In the genomic region with DNA sequence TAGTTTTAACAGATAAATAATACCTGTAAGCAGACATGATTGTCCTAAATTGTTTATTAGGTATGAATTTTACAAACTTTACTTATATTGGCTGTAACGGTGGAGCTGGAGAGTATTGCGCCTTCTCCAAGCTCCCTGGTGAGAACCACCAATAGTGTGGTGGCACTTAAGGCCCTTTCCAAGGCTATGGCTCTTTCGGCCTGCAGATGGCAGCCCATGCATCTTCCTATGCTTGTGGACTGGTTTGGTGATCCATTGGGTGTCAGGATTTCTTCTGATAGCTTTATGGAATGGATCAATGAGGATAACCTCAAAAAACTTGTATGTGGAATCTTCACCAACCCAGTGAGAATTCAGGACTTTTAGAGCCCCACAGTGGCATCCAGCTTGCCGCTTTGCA, we compare ENCODE assay signal across 9 cellular contexts. TPM values are rescaled to one million over a fixed set of nuclear protein-coding genes. Genes with fewer than 3 reads are reported as not detected.
DNase-seq lines count a peak whose midpoint lies in the region; ATAC-seq and TF ChIP-seq lines count a peak whose summit lies in the region.
"Had no signal": no experiment of that assay in that cellular context is flagged by ENCODE, and none has a peak within 500 bp of the region (broad histone marks: within the 10 kb centered on the region; RNA-seq: fewer than 3 reads in every experiment).

No MANE protein-coding gene starts in this region.

- no peak overlapping the region for H2BK5ac ChIP-seq in neuronal stem cell (ENCODE audit: low read length)

- H3K9ac ChIP-seq in neuronal stem cell (ENCODE audit: low read depth, low read length, poor library complexity) = no peak overlapping the region

- H3K9me3 Mint-ChIP-seq in stimulated activated effector memory CD8-positive, alpha-beta T cell treated with anti-CD3 and anti-CD28 coated beads, Interleukin-12 subunit alpha, Interleukin-12 subunit beta, amount 100 ng/mL, for 72 hours = no peaks in the 10 kb centered on the region
- H3K9me3 Mint-ChIP-seq: T-helper 2 cell treated with Interferon-gamma antibody and Interleukin-4, amounts not matched to agents 5 μg/mL and 100 μg/mL, for 36 hours had no signal

- peak; percentile 23 for TF ChIP-seq CTCF in RWPE2 (IDR thresholded peaks at IDR 0.05; ENCODE audit: poor library complexity, severe bottlenecking)

- peaks cover 6% of the 10 kb centered on the region for H3K4me1 Mint-ChIP-seq in stimulated activated effector memory CD8-positive, alpha-beta T cell treated with anti-CD3 and anti-CD28 coated beads, Interleukin-12 subunit alpha, Interleukin-12 subunit beta, amount 100 ng/mL, for 72 hours

- peak; percentile 30 for DNase-seq in Caki2 (ENCODE audit: low read depth)
- no peak for DNase-seq in RWPE2 (ENCODE audit: low spot score)
- peak; percentile 70 for DNase-seq in iris pigment epithelial cell (ENCODE audit: low read depth)
- no peak for DNase-seq in NCI-H2107 treated with DMSO at 0.1 percent for 48 hours (lab: John Stamatoyannopoulos, UW; ENCODE audit: unreplicated experiment)
- no peak for DNase-seq in cerebellar nuclear complex (lab: John Stamatoyannopoulos, UW)
- DNase-seq in stimulated activated effector memory CD8-positive, alpha-beta T cell treated with anti-CD3 and anti-CD28 coated beads, Interleukin-12 subunit alpha, Interleukin-12 subunit beta, amount 100 ng/mL, for 72 hours (ENCODE audit: low spot score in 2 of 2) = no peak
- no peak for DNase-seq in neuronal stem cell (ENCODE audit: low spot score)

- no peak overlapping the region for H2BK12ac ChIP-seq in neuronal stem cell (ENCODE audit: low read length)

- WGBS in neuronal stem cell (ENCODE audit: extremely low coverage in 2 of 2, insufficient read length in 2 of 2, insufficient replicate concordance in 1 of 2), 2 donors = no CpG with 5 or more reads among the region's 4 CpGs

- H3K27ac ChIP-seq in RWPE2 (ENCODE audit: poor library complexity, severe bottlenecking) (no peak overlapping the region), neuronal stem cell (replicated peaks; ENCODE audit: low read length) (no peak overlapping the region)

- ATAC-seq in GM19395 (IDR thresholded peaks at IDR 0.05; ENCODE audit: unreplicated experiment) (peak; percentile 55), RWPE2 (ENCODE audit: low read depth) (0 out of 3 replicates have a peak, but pooled peaks have one; percentile 48)
- ATAC-seq in stimulated activated effector memory CD8-positive, alpha-beta T cell treated with anti-CD3 and anti-CD28 coated beads, Interleukin-12 subunit alpha, Interleukin-12 subunit beta, amount 100 ng/mL, for 72 hours = no peak

- no peak overlapping the region for H3K27ac Mint-ChIP-seq in stimulated activated effector memory CD8-positive, alpha-beta T cell treated with anti-CD3 and anti-CD28 coated beads, Interleukin-12 subunit alpha, Interleukin-12 subunit beta, amount 100 ng/mL, for 72 hours
- H3K27ac Mint-ChIP-seq: T-helper 2 cell treated with Interferon-gamma antibody and Interleukin-4, amounts not matched to agents 5 μg/mL and 100 μg/mL, for 36 hours had no signal

- H3K79me1 ChIP-seq in neuronal stem cell (ENCODE audit: low read depth, low read length) = peaks cover 1% of the 10 kb centered on the region

- in situ Hi-C loops in Caki2 (cut with HindIII; ENCODE audit: low pct_unique_long_range_greater_than_20kb, low sequenced_read_pairs) = no loop called here

- no peak overlapping the region for H4K91ac ChIP-seq in neuronal stem cell (ENCODE audit: low read depth, low read length, poor library complexity)

- H2BK120ac ChIP-seq in neuronal stem cell (ENCODE audit: low read depth, low read length) = no peak overlapping the region

- H2AFZ ChIP-seq in neuronal stem cell (ENCODE audit: low read length) = no peak overlapping the region

- H4K8ac ChIP-seq in neuronal stem cell (ENCODE audit: low read depth, low read length) = no peak overlapping the region

- H3K36me3 ChIP-seq in RWPE2 (ENCODE audit: low read depth) (no peaks in the 10 kb centered on the region), neuronal stem cell (replicated peaks in 1 of 2; ENCODE audit: control insufficient read depth in 2 of 2, insufficient read depth in 2 of 2, low read length in 2 of 2) (no peaks in the 10 kb centered on the region)

- H3K4me3 ChIP-seq in RWPE2 (ENCODE audit: severe bottlenecking) (no peak overlapping the region), neuronal stem cell (ENCODE audit: low read length in 2 of 2) (no peak overlapping the region)

- H3K4me1 ChIP-seq in RWPE2 (ENCODE audit: insufficient read depth, poor library complexity, severe bottlenecking) (peaks cover 3% of the 10 kb centered on the region), neuronal stem cell (ENCODE audit: control insufficient read depth in 2 of 2, insufficient read depth in 1 of 2, low read depth in 1 of 2, low read length in 2 of 2) (no peaks in the 10 kb centered on the region)

- no peak overlapping the region for H3K14ac ChIP-seq in neuronal stem cell (ENCODE audit: low read length)

- H3K4me2 ChIP-seq in neuronal stem cell (ENCODE audit: insufficient read depth, low read length, poor library complexity, severe bottlenecking) = no peak overlapping the region

- no peaks in the 10 kb centered on the region for H3K27me3 ChIP-seq in RWPE2 (ENCODE audit: insufficient read depth, poor library complexity, severe bottlenecking)
- H3K27me3 ChIP-seq in neuronal stem cell (ENCODE audit: control insufficient read depth in 3 of 3, insufficient read depth in 3 of 3, low read depth in 1 of 3, low read length in 3 of 3) = no peaks in the 10 kb centered on the region

- H3K4ac ChIP-seq in neuronal stem cell (ENCODE audit: low read length) = no peak overlapping the region

- H3K36me3 Mint-ChIP-seq in stimulated activated effector memory CD8-positive, alpha-beta T cell treated with anti-CD3 and anti-CD28 coated beads, Interleukin-12 subunit alpha, Interleukin-12 subunit beta, amount 100 ng/mL, for 72 hours = no peaks in the 10 kb centered on the region

- H2AK5ac ChIP-seq in neuronal stem cell (ENCODE audit: low read depth, low read length) = no peak overlapping the region

- H2BK15ac ChIP-seq in neuronal stem cell (ENCODE audit: low read length) = no peak overlapping the region

- H3K18ac ChIP-seq in neuronal stem cell (ENCODE audit: low read length) = no peak overlapping the region

- H3K9me3 ChIP-seq in RWPE2 (ENCODE audit: severe bottlenecking) = no peaks in the 10 kb centered on the region
- H3K9me3 ChIP-seq in neuronal stem cell (replicated peaks in 1 of 2; ENCODE audit: control insufficient read depth in 2 of 2, insufficient read depth in 1 of 2, low read depth in 1 of 2, low read length in 2 of 2) = peaks cover 0 to 2% of the 10 kb centered on the region in 2 donors

- H3K4me3 Mint-ChIP-seq in stimulated activated effector memory CD8-positive, alpha-beta T cell treated with anti-CD3 and anti-CD28 coated beads, Interleukin-12 subunit alpha, Interleukin-12 subunit beta, amount 100 ng/mL, for 72 hours = no peak overlapping the region
- H3K4me3 Mint-ChIP-seq: T-helper 2 cell treated with Interferon-gamma antibody and Interleukin-4, amounts not matched to agents 5 μg/mL and 100 μg/mL, for 36 hours had no signal

- H3K23ac ChIP-seq in neuronal stem cell (ENCODE audit: low read depth, low read length, poor library complexity) = no peak overlapping the region

RNA-seq across cellular contexts. Expression of gene LARP1B, which starts 7.8 kb away (rescaled TPM):
- 17.6 and 25.3 TPM in 2 replicates for total RNA-seq in Caki2 (2014; rRNA removed; shearing (Covaris generic); ENCODE audit: low replicate concordance)
- 17.8 TPM for polyA plus RNA-seq in neuronal stem cell (2013, experiment 1 of 2)
- polyA plus RNA-seq in neuronal stem cell (2013, experiment 2 of 2) = 17.3 TPM

Comparison
In these comparisons a context has a peak if more than half of its experiments do, and no peak if none do; other contexts are left out.
1. DNase-seq: peak in Caki2 (single experiment) and iris pigment epithelial cell (single experiment); none in RWPE2 (single experiment), NCI-H2107 treated with DMSO at 0.1 percent for 48 hours (single experiment), cerebellar nuclear complex (0 of 2), stimulated activated effector memory CD8-positive, alpha-beta T cell treated with anti-CD3 and anti-CD28 coated beads, Interleukin-12 subunit alpha, Interleukin-12 subunit beta, amount 100 ng/mL, for 72 hours (0 of 2) and neuronal stem cell (single experiment).